Comparison of ENCODE assay signal across 18 cellular contexts in the genomic region with DNA sequence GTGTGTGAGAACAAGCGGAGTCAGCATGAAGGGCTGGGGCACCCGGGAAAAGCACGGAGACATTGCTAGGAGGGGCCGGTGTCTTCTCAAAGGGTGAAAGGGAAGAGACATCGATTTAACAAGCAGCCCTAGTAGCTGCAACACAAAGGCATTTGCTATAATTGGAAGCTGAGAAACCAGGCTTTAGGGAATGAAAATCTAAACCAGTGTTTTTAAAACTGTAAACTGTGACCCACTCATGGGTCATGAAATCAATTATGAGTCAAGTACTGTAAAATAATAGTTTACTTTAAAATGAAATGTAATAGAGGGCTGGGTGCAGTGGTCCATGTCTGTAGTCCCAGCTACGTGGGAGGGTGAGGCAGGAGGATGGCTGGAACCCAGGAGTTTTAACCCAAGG.
"Had no signal": no experiment of that assay in that cellular context is flagged by ENCODE, and none has a peak within 500 bp of the region (broad histone marks: within the 10 kb centered on the region; RNA-seq: fewer than 3 reads in every experiment).

No MANE protein-coding gene starts in this region.

- H3K27ac Mint-ChIP-seq: activated CD8-positive, alpha-beta T cell treated with anti-CD3 and anti-CD28 coated beads, Interleukin-2, amount 10 ng/mL, durations not matched to agents 7 days and 5 days; activated naive CD8-positive, alpha-beta T cell treated with anti-CD3 and anti-CD28 coated beads, Interleukin-2, amount 50 U/mL, for 24 hours; activated T-helper 1 cell treated with anti-CD3 and anti-CD28 coated beads, Interleukin-12 subunit alpha, Interleukin-12 subunit beta, Interleukin-2, Interleukin-4 antibody, amounts not matched to agents 30 ng/mL and 10 ng/mL and 1 ng/mL, durations not matched to agents 14 hours and 24 hours and 36 hours; naive B cell; T-cell had no signal

- H3K4me3 ChIP-seq: cardiac muscle cell, colonic mucosa, lower lobe of right lung, right atrium auricular region, testis had no signal

- H3K4me3 Mint-ChIP-seq: activated CD8-positive, alpha-beta T cell treated with anti-CD3 and anti-CD28 coated beads, Interleukin-2, amount 10 ng/mL, durations not matched to agents 7 days and 5 days; activated naive CD8-positive, alpha-beta T cell treated with anti-CD3 and anti-CD28 coated beads, Interleukin-2, amount 50 U/mL, for 24 hours; activated T-helper 1 cell treated with anti-CD3 and anti-CD28 coated beads, Interleukin-12 subunit alpha, Interleukin-12 subunit beta, Interleukin-2, Interleukin-4 antibody, amounts not matched to agents 30 ng/mL and 10 ng/mL and 1 ng/mL, durations not matched to agents 14 hours and 24 hours and 36 hours; naive B cell; T-cell had no signal

- H3K27me3 ChIP-seq: cardiac muscle cell, colonic mucosa, neutrophil, right atrium auricular region, testis had no signal

- DNase-seq: activated CD4-positive, alpha-beta T cell treated with anti-CD3 and anti-CD28 coated beads for 48 hours; activated CD8-positive, alpha-beta memory T cell treated with anti-CD3 and anti-CD28 coated beads, Interleukin-2, amount 50 U/mL, for 48 hours; activated CD8-positive, alpha-beta T cell treated with anti-CD3 and anti-CD28 coated beads, Interleukin-2, amount 10 ng/mL, durations not matched to agents 7 days and 5 days; activated naive CD4-positive, alpha-beta T cell; activated naive CD8-positive, alpha-beta T cell treated with anti-CD3 and anti-CD28 coated beads, Interleukin-2, amount 50 U/mL, for 24 hours; colonic mucosa; effector CD4-positive, alpha-beta T cell; hippocampal formation; lower lobe of right lung; naive B cell; stimulated activated CD4-positive, alpha-beta T cell treated with anti-CD3 and anti-CD28 coated beads, Interleukin-2, amount 100 ng/mL, for 24 hours; stimulated activated naive CD4-positive, alpha-beta T cell treated with Interleukin-2 at 50 U/mL for 16 hours; T-cell; testis had no signal

- H3K36me3 ChIP-seq: cardiac muscle cell, colonic mucosa, lower lobe of right lung, neutrophil had no signal

- H3K27ac ChIP-seq: cardiac muscle cell, colonic mucosa, lower lobe of right lung, neutrophil, right atrium auricular region, testis had no signal

- H3K27me3 Mint-ChIP-seq: activated naive CD8-positive, alpha-beta T cell treated with anti-CD3 and anti-CD28 coated beads, Interleukin-2, amount 50 U/mL, for 24 hours; naive B cell; T-cell had no signal

- H3K4me1 ChIP-seq: colonic mucosa, testis had no signal

- H3K9me3 ChIP-seq: colonic mucosa, lower lobe of right lung, neutrophil, testis had no signal

- H3K4me1 Mint-ChIP-seq: naive B cell had no signal

- H3K9me3 Mint-ChIP-seq: activated naive CD8-positive, alpha-beta T cell treated with anti-CD3 and anti-CD28 coated beads, Interleukin-2, amount 50 U/mL, for 24 hours had no signal

- ATAC-seq: activated CD8-positive, alpha-beta T cell treated with anti-CD3 and anti-CD28 coated beads, Interleukin-2, amount 10 ng/mL, durations not matched to agents 7 days and 5 days; activated naive CD8-positive, alpha-beta T cell treated with anti-CD3 and anti-CD28 coated beads, Interleukin-2, amount 50 U/mL, for 24 hours; lower lobe of right lung; T-cell had no signal
